Comparison of ENCODE assay signal across 13 cellular contexts in genomic region chrX:30283456-30284200, GRCh38. TPM values are rescaled to one million over a fixed set of nuclear protein-coding genes. Genes with fewer than 3 reads are reported as not detected.
DNase-seq lines count a peak whose midpoint lies in the region; ATAC-seq and TF ChIP-seq lines count a peak whose summit lies in the region.
"Had no signal": no experiment of that assay in that cellular context is flagged by ENCODE, and none has a peak within 500 bp of the region (broad histone marks: within the 10 kb centered on the region; RNA-seq: fewer than 3 reads in every experiment).

No MANE protein-coding gene starts in this region.

- intact Hi-C loops in MCF 10A (cut with micrococcal nuclease): no loop called here
- intact Hi-C loops in breast epithelium (cut with DNase I; ENCODE audit: low total_unique reads): no loop called here

- peaks cover 14% of the 10 kb centered on the region for H3F3A ChIP-seq in SK-N-SH (replicated peaks; ENCODE audit: insufficient read depth)

- CTCF ChIA-PET in MCF 10A (lab: Yijun Ruan, JAX) (interaction anchor here (0.6 to 0.9 kb wide), 3 partner anchors 12 to 230 kb away, joined by 3 to 4 read pairs (median 4); no protein-coding TSS in a partner anchor), SK-N-SH (lab: Yijun Ruan, JAX) (no interaction called here), HEK293T (lab: Yijun Ruan, JAX) (no interaction called here)

- no peaks in the 10 kb centered on the region for H3K36me3 ChIP-seq in breast epithelium
- H3K36me3 ChIP-seq in SK-N-SH (replicated peaks in 1 of 2; ENCODE audit: control insufficient read depth in 1 of 2, insufficient read depth in 2 of 2, low read length in 1 of 2): no peaks in the 10 kb centered on the region

- peak; percentile 90 for DNase-seq in MCF 10A (ENCODE audit: unreplicated experiment)
- DNase-seq in breast epithelium (ENCODE audit: low spot score in 2 of 2): no peak
- no peak for DNase-seq in SK-N-SH
- peak; percentile 66 to 87 for DNase-seq in foreskin fibroblast
- no peak for DNase-seq in HEK293T (ENCODE audit: extremely low spot score)
- DNase-seq in KBM-7: no peak
- no peak for DNase-seq in nucleus accumbens (lab: John Stamatoyannopoulos, UW)
- DNase-seq: central memory CD4-positive, alpha-beta T cell; T-helper 17 cell had no signal

- H3K27me3 ChIP-seq in breast epithelium (peaks cover 0 to 4% of the 10 kb centered on the region in 2 donors), SK-N-SH (ENCODE audit: insufficient read depth) (no peaks in the 10 kb centered on the region)

- H3K9me3 Mint-ChIP-seq in MCF 10A (ENCODE audit: unreplicated experiment): no peaks in the 10 kb centered on the region
- H3K9me3 Mint-ChIP-seq: CD14-positive monocyte, IgD-negative memory B cell, nephron had no signal

- 19% methylated on average over 3 of the region's 3 CpGs for WGBS in SK-N-SH (ENCODE audit: low lambda C conversion rate)

- ATAC-seq in GM19397 (IDR thresholded peaks at IDR 0.05; ENCODE audit: unreplicated experiment): no peak
- ATAC-seq: T-helper 17 cell had no signal

- no TSS peak for BruUV-seq in MCF 10A (replicated peaks; lab: Mats Ljungman, UMichigan)

- peaks cover 12% of the 10 kb centered on the region for H3K4me1 Mint-ChIP-seq in MCF 10A (ENCODE audit: insufficient read depth, unreplicated experiment)
- H3K4me1 Mint-ChIP-seq: IgD-negative memory B cell, nephron, T-helper 17 cell had no signal

- H3K27ac ChIP-seq in breast epithelium: no peak overlapping the region
- H3K27ac ChIP-seq in SK-N-SH (ENCODE audit: low read depth in 2 of 2, low read length in 1 of 2): peak overlapping the region; percentile 34 to 97; a peak in 3 of 4 replicates

- peak overlapping the region; percentile 92 for H3K27ac Mint-ChIP-seq in MCF 10A (ENCODE audit: low read depth, unreplicated experiment)
- H3K27ac Mint-ChIP-seq: IgD-negative memory B cell, nephron, T-helper 17 cell had no signal

- H3K9me3 ChIP-seq in breast epithelium (no peaks in the 10 kb centered on the region), SK-N-SH (no peaks in the 10 kb centered on the region)

- peak overlapping the region; percentile 7 for H3K4me3 Mint-ChIP-seq in MCF 10A (ENCODE audit: unreplicated experiment)
- H3K4me3 Mint-ChIP-seq: CD14-positive monocyte, IgD-negative memory B cell, nephron, T-helper 17 cell had no signal

- no peaks in the 10 kb centered on the region for H4K20me1 ChIP-seq in SK-N-SH (ENCODE audit: insufficient read depth)

- H2AFZ ChIP-seq in SK-N-SH (ENCODE audit: low read depth): peak overlapping the region; percentile 49; the same call in 1 of the 2 replicates

- no peak for TF ChIP-seq RAD21 in SK-N-SH (IDR thresholded peaks at IDR 0.05; ENCODE audit: low read length)

- POLR2A ChIA-PET in MCF 10A (lab: Yijun Ruan, JAX): interaction anchor here (1.0 kb wide), 1 partner anchor 19 kb away, joined by 3 read pairs; no protein-coding TSS in a partner anchor
- POLR2A ChIA-PET in SK-N-SH (lab: Yijun Ruan, JAX): no interaction called here
- POLR2A ChIA-PET in HEK293T (lab: Yijun Ruan, JAX): no interaction called here

- TF ChIP-seq EP300 in SK-N-SH (IDR thresholded peaks at IDR 0.05; ENCODE audit: borderline replicate concordance in 1 of 2, low read depth in 1 of 2, low read length in 1 of 2): peak in 1 of 2 experiments; percentile 86; a peak in 2 of 4 replicates

- H3K4me2 ChIP-seq in SK-N-SH: peak overlapping the region; percentile 35

- H3K4me1 ChIP-seq in breast epithelium (no peaks in the 10 kb centered on the region), SK-N-SH (ENCODE audit: control insufficient read depth in 1 of 2, insufficient read depth in 2 of 2, low read depth in 1 of 2, low read length in 1 of 2) (peaks cover 0 to 9% of the 10 kb centered on the region in 2 experiments; a peak in 2 of 4 replicates)

- H3K4me3 ChIP-seq in breast epithelium (no peak overlapping the region), SK-N-SH (ENCODE audit: low read depth in 2 of 2, low read length in 1 of 2) (no peak overlapping the region), foreskin fibroblast (ENCODE audit: low read depth in 1 of 2, low read length in 2 of 2) (no peak overlapping the region)

- no peaks in the 10 kb centered on the region for H3K36me3 Mint-ChIP-seq in MCF 10A (ENCODE audit: insufficient read depth, unreplicated experiment)
- H3K36me3 Mint-ChIP-seq: CD14-positive monocyte, IgD-negative memory B cell had no signal

- no peak for TF ChIP-seq POLR2A in breast epithelium (IDR thresholded peaks at IDR 0.05)

- TF ChIP-seq CTCF in MCF 10A (IDR thresholded peaks at IDR 0.05; ENCODE audit: unreplicated experiment) (no peak), breast epithelium (IDR thresholded peaks at IDR 0.05) (no peak), SK-N-SH (IDR thresholded peaks at IDR 0.05) (no peak), foreskin fibroblast (IDR thresholded peaks at IDR 0.05; ENCODE audit: low read depth, low read length) (no peak)

- H3K27me3 Mint-ChIP-seq in MCF 10A (ENCODE audit: insufficient read depth, unreplicated experiment): no peaks in the 10 kb centered on the region
- H3K27me3 Mint-ChIP-seq: T-helper 17 cell had no signal

- in situ Hi-C loops in KBM-7 (cut with MboI; ENCODE audit: low pct_unique_long_range_greater_than_20kb, low sequenced_read_pairs): no loop called here

- H3K9me2 ChIP-seq in SK-N-SH: no peaks in the 10 kb centered on the region

- H3K9ac ChIP-seq in SK-N-SH: peak overlapping the region; percentile 38; the same call in 1 of the 2 replicates

- H3K79me2 ChIP-seq in SK-N-SH (ENCODE audit: insufficient read depth): no peaks in the 10 kb centered on the region

TF ChIP-seq in SK-N-SH, 30 proteins besides CTCF, POLR2A, EP300 and RAD21 (continues in another document):
- no peak for TF ChIP-seq NRF1 (IDR thresholded peaks at IDR 0.05; ENCODE audit: low read depth, low read length)
- peak; percentile 32; the same call in 1 of the 2 replicates for TF ChIP-seq TEAD4 (IDR thresholded peaks at IDR 0.05; ENCODE audit: borderline replicate concordance, insufficient read depth)
- peak; percentile 92 for TF ChIP-seq TCF12 (IDR thresholded peaks at IDR 0.05)
- TF ChIP-seq FOXM1 (IDR thresholded peaks at IDR 0.05; ENCODE audit: low read depth): peak; percentile 73; the same call in 1 of the 2 replicates
- TF ChIP-seq JUND (IDR thresholded peaks at IDR 0.05): peak; percentile 100
- peak; percentile 58; the same call in 1 of the 2 replicates for TF ChIP-seq ZBTB33 (IDR thresholded peaks at IDR 0.05; ENCODE audit: borderline replicate concordance, low read depth)

TF ChIP-seq in HEK293T, 16 proteins besides CTCF, POLR2A, EP300 and RAD21:
- no peak for TF ChIP-seq ELF4 (IDR thresholded peaks at IDR 0.05)
- TF ChIP-seq TARDBP (IDR thresholded peaks at IDR 0.05): no peak
- no peak for TF ChIP-seq ARNT (IDR thresholded peaks at IDR 0.05)
- no peak for TF ChIP-seq HDGF (IDR thresholded peaks at IDR 0.05; ENCODE audit: borderline replicate concordance)
- TF ChIP-seq NFRKB (IDR thresholded peaks at IDR 0.05): no peak
- TF ChIP-seq BHLHE40 (IDR thresholded peaks at IDR 0.05; ENCODE audit: borderline replicate concordance): no peak
- no peak for TF ChIP-seq SUZ12 (IDR thresholded peaks at IDR 0.05)
- TF ChIP-seq L3MBTL2 (conservative IDR thresholded peaks at IDR 0.05): no peak
- no peak for TF ChIP-seq ZNF384 (IDR thresholded peaks at IDR 0.05)
- no peak for TF ChIP-seq FOXA1 (IDR thresholded peaks at IDR 0.05)
- no peak for TF ChIP-seq CTBP1 (IDR thresholded peaks at IDR 0.05; ENCODE audit: borderline replicate concordance)
- TF ChIP-seq FOXM1 (IDR thresholded peaks at IDR 0.05; ENCODE audit: borderline replicate concordance): no peak
- no peak for TF ChIP-seq PKNOX1 (IDR thresholded peaks at IDR 0.05)
- no peak for TF ChIP-seq FOXK2 (IDR thresholded peaks at IDR 0.05)
- no peak for TF ChIP-seq LEF1 (IDR thresholded peaks at IDR 0.05; ENCODE audit: borderline replicate concordance)
- no peak for TF ChIP-seq SP1 (IDR thresholded peaks at IDR 0.05)
TF ChIP-seq in HEK293T: peak in this region for 0.

RNA-seq across cellular contexts. Expression of gene NR0B1, which starts 25.6 kb away (rescaled TPM):
- total RNA-seq in MCF 10A (2022) (not detected in 2 replicates), breast epithelium (not detected)
- polyA plus RNA-seq in SK-N-SH (2012; rRNA removed): 2.2 and 2.3 TPM in 2 replicates
- polyA plus RNA-seq in SK-N-SH (2012; cell fraction: cytosol; rRNA removed): 1.6 and 2.5 TPM in 2 replicates
- polyA plus RNA-seq in SK-N-SH (2012; cell fraction: nucleus; rRNA removed): 3.0 and 3.3 TPM in 2 replicates
- total RNA-seq: T-helper 17 cell had no signal
- polyA plus RNA-seq: CD14-positive monocyte, IgD-negative memory B cell had no signal

RNA-seq across cellular contexts. Expression of gene MAGEB1, which starts 36.7 kb away (rescaled TPM):
- total RNA-seq in MCF 10A (2022): not detected in 2 replicates
- not detected for total RNA-seq in breast epithelium
- 0.02 TPM in 1 of 2 replicates, not detected in the other for polyA plus RNA-seq in SK-N-SH (2012; rRNA removed)
- 0.04 and 0.09 TPM in 2 replicates for polyA plus RNA-seq in SK-N-SH (2012; cell fraction: cytosol; rRNA removed)
- 0.05 TPM in 2 replicates for polyA plus RNA-seq in SK-N-SH (2012; cell fraction: nucleus; rRNA removed)
- total RNA-seq: T-helper 17 cell had no signal
- polyA plus RNA-seq: CD14-positive monocyte, IgD-negative memory B cell had no signal

RNA-seq across cellular contexts. Expression of gene MAGEB4, which starts 41.8 kb away (rescaled TPM):
- total RNA-seq in MCF 10A (2022): not detected in 2 replicates
- total RNA-seq in breast epithelium: under 1 TPM in 1 of 3 donors, not detected in 2; 0.15 TPM
- not detected in 2 replicates for polyA plus RNA-seq in SK-N-SH (2012; rRNA removed)
- not detected in 2 replicates for polyA plus RNA-seq in SK-N-SH (2012; cell fraction: cytosol; rRNA removed)
- not detected in 2 replicates for polyA plus RNA-seq in SK-N-SH (2012; cell fraction: nucleus; rRNA removed)
- total RNA-seq: T-helper 17 cell had no signal
- polyA plus RNA-seq: CD14-positive monocyte, IgD-negative memory B cell had no signal

RNA-seq across cellular contexts. Expression of gene MAGEB3, which starts 53.2 kb away (rescaled TPM):
- total RNA-seq in MCF 10A (2022) (not detected in 2 replicates), breast epithelium (not detected)
- polyA plus RNA-seq in SK-N-SH (2012; rRNA removed): not detected in 2 replicates
- 0.01 TPM in 1 of 2 replicates, not detected in the other for polyA plus RNA-seq in SK-N-SH (2012; cell fraction: cytosol; rRNA removed)
- not detected in 2 replicates for polyA plus RNA-seq in SK-N-SH (2012; cell fraction: nucleus; rRNA removed)
- total RNA-seq: T-helper 17 cell had no signal
- polyA plus RNA-seq: CD14-positive monocyte, IgD-negative memory B cell had no signal

Comparison
In these comparisons a context has a peak if more than half of its experiments do, and no peak if none do; other contexts are left out.
1. DNase-seq: peak in MCF 10A (single experiment) and foreskin fibroblast (2 of 2); none in breast epithelium (0 of 2), SK-N-SH (single experiment), HEK293T (single experiment), KBM-7 (single experiment) and nucleus accumbens (0 of 56).
2. H3K27ac ChIP-seq: peak in SK-N-SH (2 of 2); none in breast epithelium (0 of 2).